In the genomic region with DNA sequence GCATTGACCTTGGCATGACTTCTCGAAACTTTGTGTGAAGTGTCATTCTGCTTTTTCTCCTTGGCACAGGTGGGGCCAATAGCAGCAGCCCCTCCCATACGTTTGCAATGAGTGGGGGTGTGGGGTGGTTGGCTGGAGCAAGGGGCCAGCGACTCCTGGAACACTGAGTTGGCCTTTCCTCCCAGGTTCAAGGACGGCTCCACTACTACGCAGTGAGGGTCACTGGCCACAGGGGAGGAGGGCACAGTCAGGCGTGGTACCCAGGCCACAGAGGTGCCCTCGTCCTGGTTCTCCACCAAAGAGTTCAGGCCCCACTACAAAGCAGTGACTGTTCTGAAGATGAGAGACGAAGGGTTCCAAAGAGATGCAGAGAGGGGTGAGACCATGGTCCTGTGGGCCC, we compare ENCODE assay signal across 26 cellular contexts.
"Had no signal": no experiment of that assay in that cellular context is flagged by ENCODE, and none has a peak within 500 bp of the region (broad histone marks: within the 10 kb centered on the region; RNA-seq: fewer than 3 reads in every experiment).

No MANE protein-coding gene starts in this region.

- H3K27ac Mint-ChIP-seq: activated CD4-positive, alpha-beta T cell treated with anti-CD3 and anti-CD28 coated beads for 36 hours; activated CD4-positive, alpha-beta T cell treated with anti-CD3 and anti-CD28 coated beads, Interleukin-2, amount 10 ng/mL, durations not matched to agents 7 days and 5 days; activated CD8-positive, alpha-beta memory T cell treated with anti-CD3 and anti-CD28 coated beads, Interleukin-2, amount 10 ng/mL, durations not matched to agents 7 days and 5 days; activated naive CD8-positive, alpha-beta T cell treated with anti-CD3 and anti-CD28 coated beads, Interleukin-2, amount 10 ng/mL, durations not matched to agents 7 days and 5 days; T-helper 1 cell treated with Interleukin-12 subunit alpha and Interleukin-12 subunit beta and Interleukin-4 antibody, amounts not matched to agents 30 μg/mL and 1 μg/mL, for 36 hours; T-helper 2 cell treated with Interferon-gamma antibody and Interleukin-4, amounts not matched to agents 5 μg/mL and 100 μg/mL, for 36 hours; WTC11 had no signal

- H3K36me3 Mint-ChIP-seq: activated CD8-positive, alpha-beta memory T cell treated with anti-CD3 and anti-CD28 coated beads, Interleukin-2, amount 10 ng/mL, durations not matched to agents 7 days and 5 days; activated naive CD8-positive, alpha-beta T cell treated with anti-CD3 and anti-CD28 coated beads, Interleukin-2, amount 10 ng/mL, durations not matched to agents 7 days and 5 days had no signal

- H3K9me3 Mint-ChIP-seq: WTC11 had no signal

- H3K4me3 Mint-ChIP-seq: activated CD4-positive, alpha-beta T cell treated with anti-CD3 and anti-CD28 coated beads for 36 hours; activated CD4-positive, alpha-beta T cell treated with anti-CD3 and anti-CD28 coated beads, Interleukin-2, amount 10 ng/mL, durations not matched to agents 7 days and 5 days; activated CD8-positive, alpha-beta memory T cell treated with anti-CD3 and anti-CD28 coated beads, Interleukin-2, amount 10 ng/mL, durations not matched to agents 7 days and 5 days; activated naive CD8-positive, alpha-beta T cell treated with anti-CD3 and anti-CD28 coated beads, Interleukin-2, amount 10 ng/mL, durations not matched to agents 7 days and 5 days; T-helper 1 cell treated with Interleukin-12 subunit alpha and Interleukin-12 subunit beta and Interleukin-4 antibody, amounts not matched to agents 30 μg/mL and 1 μg/mL, for 36 hours; T-helper 2 cell treated with Interferon-gamma antibody and Interleukin-4, amounts not matched to agents 5 μg/mL and 100 μg/mL, for 36 hours; WTC11 had no signal

- H3K4me1 Mint-ChIP-seq: activated CD4-positive, alpha-beta T cell treated with anti-CD3 and anti-CD28 coated beads for 36 hours; activated CD4-positive, alpha-beta T cell treated with anti-CD3 and anti-CD28 coated beads, Interleukin-2, amount 10 ng/mL, durations not matched to agents 7 days and 5 days; activated CD8-positive, alpha-beta memory T cell treated with anti-CD3 and anti-CD28 coated beads, Interleukin-2, amount 10 ng/mL, durations not matched to agents 7 days and 5 days; activated naive CD8-positive, alpha-beta T cell treated with anti-CD3 and anti-CD28 coated beads, Interleukin-2, amount 10 ng/mL, durations not matched to agents 7 days and 5 days had no signal

- ATAC-seq: activated CD4-positive, alpha-beta T cell treated with anti-CD3 and anti-CD28 coated beads for 36 hours; activated CD4-positive, CD25-positive, alpha-beta regulatory T cell treated with anti-CD3 and anti-CD28 coated beads, Interleukin-2, amount 50 U/mL, for 24 hours; activated CD8-positive, alpha-beta memory T cell treated with anti-CD3 and anti-CD28 coated beads, Interleukin-2, amount 10 ng/mL, durations not matched to agents 7 days and 5 days; body of pancreas; K562; Panc1; WTC11 had no signal

- DNase-seq: activated CD4-positive, alpha-beta T cell treated with anti-CD3 and anti-CD28 coated beads for 36 hours; activated CD4-positive, alpha-beta T cell treated with anti-CD3 and anti-CD28 coated beads, Interleukin-2, amount 10 ng/mL, durations not matched to agents 7 days and 5 days; activated CD4-positive, alpha-beta T cell treated with anti-CD3 and anti-CD28 coated beads, Interleukin-2, amount 50 U/mL, for 48 hours; activated CD8-positive, alpha-beta memory T cell treated with anti-CD3 and anti-CD28 coated beads for 24 hours; activated CD8-positive, alpha-beta memory T cell treated with anti-CD3 and anti-CD28 coated beads, Interleukin-2, amount 10 ng/mL, durations not matched to agents 7 days and 5 days; activated CD8-positive, alpha-beta memory T cell treated with anti-CD3 and anti-CD28 coated beads, Interleukin-2, amount 50 U/mL, for 48 hours; activated effector memory CD4-positive, alpha-beta T cell treated with Interleukin-2 at 50 U/mL for 16 hours; activated naive CD8-positive, alpha-beta T cell treated with anti-CD3 and anti-CD28 coated beads, Interleukin-2, amount 10 ng/mL, durations not matched to agents 7 days and 5 days; activated T-cell treated with anti-CD3 and anti-CD28 coated beads, Interleukin-2, amount 50 U/mL, for 48 hours; amygdala; caudate nucleus; cerebellar nuclear complex; NCI-H1105; NCI-H1417 treated with DMSO at 0.1 percent for 48 hours; NCI-H1930; NCI-H345; NCI-H524 treated with DMSO at 0.1 percent for 48 hours; SHP77 treated with DMSO at 0.1 percent for 48 hours; SK-N-SH had no signal

- H3K27me3 Mint-ChIP-seq: activated CD4-positive, alpha-beta T cell treated with anti-CD3 and anti-CD28 coated beads for 36 hours; activated CD4-positive, alpha-beta T cell treated with anti-CD3 and anti-CD28 coated beads, Interleukin-2, amount 10 ng/mL, durations not matched to agents 7 days and 5 days; activated CD8-positive, alpha-beta memory T cell treated with anti-CD3 and anti-CD28 coated beads, Interleukin-2, amount 10 ng/mL, durations not matched to agents 7 days and 5 days; activated naive CD8-positive, alpha-beta T cell treated with anti-CD3 and anti-CD28 coated beads, Interleukin-2, amount 10 ng/mL, durations not matched to agents 7 days and 5 days had no signal
